8 cellular contexts compared by ENCODE assay signal in genomic region chr14:49620182-49621113, GRCh38. TPM values are rescaled to one million over a fixed set of nuclear protein-coding genes. Genes with fewer than 3 reads are reported as not detected.
DNase-seq lines count a peak whose midpoint lies in the region; ATAC-seq and TF ChIP-seq lines count a peak whose summit lies in the region.

MGAT2 (plus strand) TSS chr14:49620799; CDS start chr14:49621269, 470 bp downstream.
RPL36AL (minus strand) TSS chr14:49620626; CDS start chr14:49619104, 1,522 bp downstream.

- peak within 1 kb of the TSS; percentile 97 for H3K4me3 Mint-ChIP-seq in activated naive CD8-positive, alpha-beta T cell treated with anti-CD3 and anti-CD28 coated beads, Interleukin-2, amount 50 U/mL, for 24 hours

- peak within 1 kb of the TSS; percentile 87 for H3K9ac ChIP-seq in trophoblast cell (ENCODE audit: low read length)

- H3K4ac ChIP-seq in trophoblast cell (ENCODE audit: low read depth, low read length): peak within 1 kb of the TSS; percentile 38

- peak within 1 kb of the TSS; percentile 78 for H4K8ac ChIP-seq in trophoblast cell (ENCODE audit: low read depth, low read length)

- peaks cover 6% of the 10 kb centered on the region for H3K36me3 ChIP-seq in cardiac muscle cell
- H3K36me3 ChIP-seq in trophoblast cell (ENCODE audit: control insufficient read depth in 1 of 2, insufficient read depth in 2 of 2, low read length in 2 of 2): peaks cover 3 to 11% of the 10 kb centered on the region in 2 experiments
- H3K36me3 ChIP-seq in transverse colon: peaks cover 0 to 12% (median 3%) of the 10 kb centered on the region in 4 donors

- no peaks in the 10 kb centered on the region for H3K27me3 Mint-ChIP-seq in activated naive CD8-positive, alpha-beta T cell treated with anti-CD3 and anti-CD28 coated beads, Interleukin-2, amount 50 U/mL, for 24 hours

- peak; percentile 17; the same call in 1 of the 2 replicates for TF ChIP-seq CTCF in GM12874 (IDR thresholded peaks at IDR 0.05; ENCODE audit: insufficient read depth, low read depth, low read length)
- peak; percentile 40 for TF ChIP-seq CTCF in cardiac muscle cell (IDR thresholded peaks at IDR 0.05; ENCODE audit: low read depth, low read length)
- TF ChIP-seq CTCF in transverse colon (IDR thresholded peaks at IDR 0.05): peak in 4 of 5 experiments; percentile 1 to 60 (median 36)

- H3K9me3 Mint-ChIP-seq in activated naive CD8-positive, alpha-beta T cell treated with anti-CD3 and anti-CD28 coated beads, Interleukin-2, amount 50 U/mL, for 24 hours: no peaks in the 10 kb centered on the region

- peak; percentile 99 for TF ChIP-seq POLR2A in transverse colon (IDR thresholded peaks at IDR 0.05)

- ATAC-seq in HG02763 (IDR thresholded peaks at IDR 0.05; ENCODE audit: unreplicated experiment): peak; percentile 94
- ATAC-seq in activated naive CD8-positive, alpha-beta T cell treated with anti-CD3 and anti-CD28 coated beads, Interleukin-2, amount 50 U/mL, for 24 hours: peak; percentile 95

- no peaks in the 10 kb centered on the region for H3K27me3 ChIP-seq in cardiac muscle cell
- H3K27me3 ChIP-seq in trophoblast cell (ENCODE audit: insufficient read depth, low read length): no peaks in the 10 kb centered on the region
- H3K27me3 ChIP-seq in transverse colon: no peaks in the 10 kb centered on the region

- no peak for TF ChIP-seq EP300 in transverse colon (IDR thresholded peaks at IDR 0.05; ENCODE audit: low read depth)

- peaks cover 55% of the 10 kb centered on the region for H3K4me1 Mint-ChIP-seq in activated naive CD8-positive, alpha-beta T cell treated with anti-CD3 and anti-CD28 coated beads, Interleukin-2, amount 50 U/mL, for 24 hours

- peak within 1 kb of the TSS; percentile 96 for H3K4me2 ChIP-seq in trophoblast cell (ENCODE audit: low read length)

- H3K79me2 ChIP-seq in trophoblast cell (ENCODE audit: control insufficient read depth, insufficient read depth, low read length, poor library complexity): peaks cover 20% of the 10 kb centered on the region

- WGBS in trophoblast cell (ENCODE audit: extremely low coverage, insufficient coverage, insufficient read length): no CpG with 5 or more reads among the region's 85 CpGs
- 0% methylated on average over 9 to 79 of the region's 85 CpGs for WGBS in transverse colon (ENCODE audit: low coverage in 1 of 2), 2 donors

- H4K91ac ChIP-seq in trophoblast cell (ENCODE audit: low read depth, low read length): peak within 1 kb of the TSS; percentile 56

- peak within 1 kb of the TSS; percentile 83 for H3K4me3 ChIP-seq in cardiac muscle cell
- peak within 1 kb of the TSS; percentile 99 for H3K4me3 ChIP-seq in trophoblast cell (ENCODE audit: low read depth, low read length)
- peak within 1 kb of the TSS; percentile 79 to 99 (median 93) for H3K4me3 ChIP-seq in transverse colon

- H3K18ac ChIP-seq in trophoblast cell (ENCODE audit: low read length): peak within 1 kb of the TSS; percentile 85

- intact Hi-C loops in transverse colon (cut with DNase I; ENCODE audit: low total_unique reads): no loop called here

- H2AK5ac ChIP-seq in trophoblast cell (ENCODE audit: low read length): peak within 1 kb of the TSS; percentile 24

- peaks cover 56% of the 10 kb centered on the region for H3K36me3 Mint-ChIP-seq in activated naive CD8-positive, alpha-beta T cell treated with anti-CD3 and anti-CD28 coated beads, Interleukin-2, amount 50 U/mL, for 24 hours (ENCODE audit: low read depth)

- in situ Hi-C loops in transverse colon (cut with MboI; ENCODE audit: low pct_ligation_motif_present in 1 of 4, low pct_unique_long_range_greater_than_20kb in 1 of 4, low sequenced_read_pairs in 3 of 4): no loop called here

- DNase-seq in NCI-H1417 (lab: John Stamatoyannopoulos, UW) (peak; percentile 98 to 99 (median 99)), SW 1271 (lab: John Stamatoyannopoulos, UW) (peak; percentile 90 to 98), cardiac muscle cell (ENCODE audit: low read depth in 1 of 2, low spot score in 1 of 2) (peak; percentile 97 to 99), trophoblast cell (peak; percentile 99), transverse colon (peak; percentile 99)
- DNase-seq in activated naive CD8-positive, alpha-beta T cell treated with anti-CD3 and anti-CD28 coated beads, Interleukin-2, amount 50 U/mL, for 24 hours: peak; percentile 97

- peak within 1 kb of the TSS; percentile 96 for H3K27ac ChIP-seq in cardiac muscle cell
- H3K27ac ChIP-seq in trophoblast cell (ENCODE audit: low read depth, low read length): peak within 1 kb of the TSS; percentile 89
- H3K27ac ChIP-seq in transverse colon: peak within 1 kb of the TSS; percentile 95 to 99 (median 96)

- H4K12ac ChIP-seq in trophoblast cell (ENCODE audit: low read depth, low read length): peak within 1 kb of the TSS; percentile 51

- H2BK120ac ChIP-seq in trophoblast cell (ENCODE audit: insufficient read depth, low read length, poor library complexity): peak within 1 kb of the TSS; percentile 18

- no peaks in the 10 kb centered on the region for H3K9me3 ChIP-seq in cardiac muscle cell (ENCODE audit: low read depth)
- no peaks in the 10 kb centered on the region for H3K9me3 ChIP-seq in trophoblast cell (ENCODE audit: insufficient read depth, low read depth, low read length)
- no peaks in the 10 kb centered on the region for H3K9me3 ChIP-seq in transverse colon

- peak within 1 kb of the TSS; percentile 53 for H2BK5ac ChIP-seq in trophoblast cell (ENCODE audit: low read depth, low read length, poor library complexity)

- H3K79me1 ChIP-seq in trophoblast cell (ENCODE audit: low read length): peaks cover 13% of the 10 kb centered on the region

- peak within 1 kb of the TSS; percentile 23 for H2BK12ac ChIP-seq in trophoblast cell (ENCODE audit: low read length)

- peak within 1 kb of the TSS; percentile 98 for H3K27ac Mint-ChIP-seq in activated naive CD8-positive, alpha-beta T cell treated with anti-CD3 and anti-CD28 coated beads, Interleukin-2, amount 50 U/mL, for 24 hours

- peak within 1 kb of the TSS; percentile 82 for H3K14ac ChIP-seq in trophoblast cell (ENCODE audit: low read length)

- H3K4me1 ChIP-seq in cardiac muscle cell (ENCODE audit: low read depth) (peaks cover 19% of the 10 kb centered on the region), trophoblast cell (ENCODE audit: control insufficient read depth in 1 of 2, insufficient read depth in 2 of 2, low read length in 2 of 2) (peaks cover 3 to 9% of the 10 kb centered on the region in 2 experiments), transverse colon (peaks cover 5 to 58% (median 39%) of the 10 kb centered on the region in 4 donors)

- H3K23ac ChIP-seq in trophoblast cell (ENCODE audit: low read length): no peak within 1 kb of the TSS

- peak within 1 kb of the TSS; percentile 95 for H2AFZ ChIP-seq in trophoblast cell (ENCODE audit: insufficient read depth, low read length, poor library complexity)

RNA-seq across cellular contexts. Expression of gene MGAT2, which starts in this region (rescaled TPM):
- 45.3 and 48.5 TPM in 2 replicates for total RNA-seq in cardiac muscle cell
- 35.2 and 35.9 TPM in 2 replicates for polyA plus RNA-seq in cardiac muscle cell
- polyA plus RNA-seq in trophoblast cell (2013): 18.0 and 18.4 TPM in 2 replicates
- 10 to 100 TPM; 24.3 to 62.3 (median 49.2) TPM for total RNA-seq in transverse colon

RNA-seq across cellular contexts. Expression of gene RPL36AL, which starts in this region (rescaled TPM):
- total RNA-seq in cardiac muscle cell (165 and 197 TPM in 2 replicates), transverse colon (100 to 1,000 TPM in 2 of 4 donors, 10 to 100 TPM in 2; 22.8 to 248 (median 137) TPM)
- 185 and 208 TPM in 2 replicates for polyA plus RNA-seq in cardiac muscle cell
- 509 and 527 TPM in 2 replicates for polyA plus RNA-seq in trophoblast cell (2013)

Comparison
In these comparisons a context has a peak if more than half of its experiments do, and no peak if none do; other contexts are left out.
1. Peak in every context shown above with its lines: DNase-seq, ATAC-seq, H3K4me3 ChIP-seq and H3K27ac ChIP-seq.